1 cellular context compared by ENCODE assay signal in the genomic region with DNA sequence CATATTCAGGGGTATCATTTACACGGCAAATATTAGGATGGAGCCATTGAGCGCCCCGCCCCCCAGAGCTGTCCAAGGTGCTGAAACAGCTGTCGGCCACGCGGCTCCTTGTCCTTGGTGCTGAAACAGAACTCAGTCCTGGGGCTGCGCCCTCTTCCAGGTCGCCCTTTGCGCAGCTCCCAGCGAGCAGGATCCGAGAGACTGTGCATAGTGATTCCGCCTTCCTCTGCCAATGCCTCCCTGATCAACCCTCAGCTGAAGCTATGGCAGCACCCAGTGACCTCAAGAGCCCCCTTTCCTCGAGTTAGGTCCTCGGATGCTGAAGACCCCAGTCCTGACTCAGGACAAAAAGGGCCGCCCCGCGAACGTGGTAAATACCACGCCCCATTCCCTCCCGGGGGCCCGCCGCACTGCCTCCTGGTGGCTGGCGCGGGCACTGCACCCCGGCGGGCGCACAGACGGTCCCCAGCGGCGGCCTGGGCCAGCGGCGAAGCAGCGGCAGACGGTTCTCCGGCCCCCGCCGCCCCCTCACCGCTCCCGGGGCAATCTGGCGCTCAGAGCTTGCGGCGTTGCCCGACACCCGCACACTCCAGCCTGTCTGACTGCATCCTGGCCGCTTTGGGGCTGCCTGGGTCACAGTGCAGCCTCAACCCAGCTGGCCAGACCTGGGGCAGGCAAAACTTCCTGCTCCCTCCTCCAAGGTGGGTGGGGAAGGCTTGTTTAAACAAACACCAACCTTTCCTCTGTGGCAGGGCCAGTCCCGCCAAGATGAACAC.
TF ChIP-seq lines count a peak whose summit lies in the region.

No MANE protein-coding gene starts in this region.

TF ChIP-seq in HEK293, 187 proteins besides CTCF, POLR2A, EP300 and RAD21 (continued from another document):
- TF ChIP-seq TSHZ1 (tag by site-specific recombination; IDR thresholded peaks at IDR 0.05; ENCODE audit: borderline replicate concordance): peak; percentile 35; the same call in 1 of the 2 replicates
- no peak for TF ChIP-seq ELK4 (IDR thresholded peaks at IDR 0.05; ENCODE audit: borderline replicate concordance, low read depth, low read length)
- TF ChIP-seq ZXDB (tag by site-specific recombination; IDR thresholded peaks at IDR 0.05): peak; percentile 73
- peak; percentile 94 for TF ChIP-seq KLF16 (tag by site-specific recombination; IDR thresholded peaks at IDR 0.05)
- TF ChIP-seq SCRT2 (tag by site-specific recombination; IDR thresholded peaks at IDR 0.05): no peak
- no peak for TF ChIP-seq KLF1 (tag by site-specific recombination; IDR thresholded peaks at IDR 0.05)
- no peak for TF ChIP-seq ZNF155 (tag by site-specific recombination; IDR thresholded peaks at IDR 0.05)
- no peak for TF ChIP-seq GLI2 (tag by site-specific recombination; IDR thresholded peaks at IDR 0.05; ENCODE audit: borderline replicate concordance, low read depth)
- no peak for TF ChIP-seq ZNF292 (tag by site-specific recombination; IDR thresholded peaks at IDR 0.05; ENCODE audit: borderline replicate concordance, low read depth)
- TF ChIP-seq SP3 (tag by site-specific recombination; IDR thresholded peaks at IDR 0.05): peak; percentile 77
- peak; percentile 87 for TF ChIP-seq KLF8 (tag by site-specific recombination; IDR thresholded peaks at IDR 0.05)
- no peak for TF ChIP-seq ZNF138 (tag by site-specific recombination; IDR thresholded peaks at IDR 0.05; ENCODE audit: borderline replicate concordance)
- TF ChIP-seq ZNF2 (tag by site-specific recombination; IDR thresholded peaks at IDR 0.05): peak; percentile 77
- TF ChIP-seq, protein P1, sequence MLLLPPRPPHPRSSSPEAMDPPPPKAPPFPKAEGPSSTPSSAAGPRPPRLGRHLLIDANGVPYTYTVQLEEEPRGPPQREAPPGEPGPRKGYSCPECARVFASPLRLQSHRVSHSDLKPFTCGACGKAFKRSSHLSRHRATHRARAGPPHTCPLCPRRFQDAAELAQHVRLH (tag by site-specific recombination; IDR thresholded peaks at IDR 0.05): no peak
- no peak for TF ChIP-seq ZNF677 (tag by site-specific recombination; IDR thresholded peaks at IDR 0.05)
- TF ChIP-seq YY2 (tag by site-specific recombination; IDR thresholded peaks at IDR 0.05): no peak
- no peak for TF ChIP-seq ZNF670 (tag by site-specific recombination; IDR thresholded peaks at IDR 0.05; ENCODE audit: low read depth)
- TF ChIP-seq ZNF654 (tag by site-specific recombination; IDR thresholded peaks at IDR 0.05; ENCODE audit: low read depth): no peak
- TF ChIP-seq ZBTB11 (tag by site-specific recombination; conservative IDR thresholded peaks at IDR 0.05; ENCODE audit: low read depth): no peak
- 0 out of 2 replicates have a peak, but pooled peaks have one; percentile 14 for TF ChIP-seq ZNF398 (tag by site-specific recombination; IDR thresholded peaks at IDR 0.05)
- peak; percentile 66; the same call in 1 of the 2 replicates for TF ChIP-seq ZNF629 (tag by site-specific recombination; IDR thresholded peaks at IDR 0.05)
- peak; percentile 54; the same call in 1 of the 2 replicates for TF ChIP-seq KLF7 (tag by site-specific recombination; IDR thresholded peaks at IDR 0.05; ENCODE audit: borderline replicate concordance)
- peak; percentile 70 for TF ChIP-seq SP7 (tag by site-specific recombination; IDR thresholded peaks at IDR 0.05)
- TF ChIP-seq YY1 (tag by site-specific recombination; IDR thresholded peaks at IDR 0.05): peak; percentile 50; the same call in 1 of the 2 replicates
- TF ChIP-seq ZNF692 (tag by site-specific recombination; IDR thresholded peaks at IDR 0.05): peak; percentile 60; the same call in 1 of the 2 replicates
- TF ChIP-seq GLI4 (tag by site-specific recombination; IDR thresholded peaks at IDR 0.05): peak; percentile 72; the same call in 1 of the 2 replicates
- no peak for TF ChIP-seq ZNF548 (tag by site-specific recombination; IDR thresholded peaks at IDR 0.05)
- TF ChIP-seq ZNF37A (tag by site-specific recombination; IDR thresholded peaks at IDR 0.05): no peak
- TF ChIP-seq ZNF24 (tag by site-specific recombination; IDR thresholded peaks at IDR 0.05): peak; percentile 75; the same call in 1 of the 2 replicates
- no peak for TF ChIP-seq ZNF311 (tag by site-specific recombination; IDR thresholded peaks at IDR 0.05; ENCODE audit: borderline replicate concordance)
- TF ChIP-seq ZNF19 (tag by site-specific recombination; IDR thresholded peaks at IDR 0.05; ENCODE audit: low read depth): no peak
- TF ChIP-seq ZNF792 (tag by site-specific recombination; IDR thresholded peaks at IDR 0.05): no peak
